In genomic region chr12:109625131-109625559, GRCh38 we compare ENCODE assay signal across 10 cellular contexts. TPM values are rescaled to one million over a fixed set of nuclear protein-coding genes. Genes with fewer than 3 reads are reported as not detected.
DNase-seq lines count a peak whose midpoint lies in the region; ATAC-seq and TF ChIP-seq lines count a peak whose summit lies in the region.
"Had no signal": no experiment of that assay in that cellular context is flagged by ENCODE, and none has a peak within 500 bp of the region (broad histone marks: within the 10 kb centered on the region; RNA-seq: fewer than 3 reads in every experiment).

No MANE protein-coding gene starts in this region.

- no peaks in the 10 kb centered on the region for H3K9me2 ChIP-seq in SK-N-SH

- H3K9me3 ChIP-seq in SK-N-SH (no peaks in the 10 kb centered on the region), stomach (no peaks in the 10 kb centered on the region)

- DNase-seq in EL (peak; percentile 63), SK-N-SH (peak; percentile 85), fibroblast of peridontal ligament (ENCODE audit: extremely low read depth) (peak; percentile 6), nucleus accumbens (lab: John Stamatoyannopoulos, UW) (peak in 54 of 56 donors; percentile 45 to 98 (median 88)), stomach (no peak), HT-29 (ENCODE audit: low spot score) (no peak)
- no peak for DNase-seq in activated CD4-positive, alpha-beta T cell treated with anti-CD3 and anti-CD28 coated beads, Interleukin-2, amount 10 ng/mL, durations not matched to agents 24 days and 14 days
- DNase-seq: naive thymus-derived CD4-positive, alpha-beta T cell; NCI-H1092 treated with DMSO at 0.1 percent for 48 hours had no signal

- H3K4me2 ChIP-seq in SK-N-SH, result no peak overlapping the region

- ATAC-seq in GM19351 (IDR thresholded peaks at IDR 0.05; ENCODE audit: unreplicated experiment), result no peak
- ATAC-seq: naive thymus-derived CD4-positive, alpha-beta T cell had no signal

- CTCF ChIA-PET in SK-N-SH (lab: Yijun Ruan, JAX), result interaction anchor here (1.0 to 1.9 kb wide), 4 partner anchors 16 to 150 kb away, joined by 3 to 5 read pairs (median 4); no protein-coding TSS in a partner anchor

- no peaks in the 10 kb centered on the region for H3K9me3 Mint-ChIP-seq in activated CD4-positive, alpha-beta T cell treated with anti-CD3 and anti-CD28 coated beads, Interleukin-2, amount 10 ng/mL, durations not matched to agents 24 days and 14 days
- H3K9me3 Mint-ChIP-seq: naive thymus-derived CD4-positive, alpha-beta T cell had no signal

- intact Hi-C loops in stomach (cut with DNase I; ENCODE audit: low total_unique reads), result no loop called here
- intact Hi-C loops in activated CD4-positive, alpha-beta T cell treated with anti-CD3 and anti-CD28 coated beads, Interleukin-2, amount 10 ng/mL, durations not matched to agents 24 days and 14 days (cut with micrococcal nuclease), result no loop called here

- H3K4me3 ChIP-seq in SK-N-SH (ENCODE audit: low read depth in 2 of 2, low read length in 1 of 2) (no peak overlapping the region), stomach (no peak overlapping the region)

- 10% methylated on average over 5 of the region's 6 CpGs for WGBS in SK-N-SH (ENCODE audit: low lambda C conversion rate)
- WGBS in stomach, 5 donors, result 73 to 80% (median 76%) methylated on average over 5 to 6 of the region's 6 CpGs

- no peak overlapping the region for H3K4me3 Mint-ChIP-seq in activated CD4-positive, alpha-beta T cell treated with anti-CD3 and anti-CD28 coated beads, Interleukin-2, amount 10 ng/mL, durations not matched to agents 24 days and 14 days
- H3K4me3 Mint-ChIP-seq: naive thymus-derived CD4-positive, alpha-beta T cell had no signal

- H3K27ac ChIP-seq in SK-N-SH (ENCODE audit: low read depth in 2 of 2, low read length in 1 of 2), result peak overlapping the region in 1 of 2 experiments; percentile 75; a peak in 2 of 4 replicates
- H3K27ac ChIP-seq in stomach, result no peak overlapping the region

- no peaks in the 10 kb centered on the region for H4K20me1 ChIP-seq in SK-N-SH (ENCODE audit: insufficient read depth)

- no peak for TF ChIP-seq POLR2A in stomach (IDR thresholded peaks at IDR 0.05)

- POLR2A ChIA-PET in SK-N-SH (lab: Yijun Ruan, JAX), result no interaction called here

- no peaks in the 10 kb centered on the region for H3K36me3 ChIP-seq in SK-N-SH (replicated peaks in 1 of 2; ENCODE audit: control insufficient read depth in 1 of 2, insufficient read depth in 2 of 2, low read length in 1 of 2)
- no peaks in the 10 kb centered on the region for H3K36me3 ChIP-seq in stomach

- H3K9ac ChIP-seq in SK-N-SH, result no peak overlapping the region

- peaks cover 12% of the 10 kb centered on the region; the same call in 1 of the 2 replicates for H3K27me3 ChIP-seq in SK-N-SH (ENCODE audit: insufficient read depth)
- H3K27me3 ChIP-seq in stomach, result peaks cover 0 to 78% (median 8%) of the 10 kb centered on the region in 3 donors

- no peaks in the 10 kb centered on the region for H3K79me2 ChIP-seq in SK-N-SH (ENCODE audit: insufficient read depth)

- H3K27ac Mint-ChIP-seq in activated CD4-positive, alpha-beta T cell treated with anti-CD3 and anti-CD28 coated beads, Interleukin-2, amount 10 ng/mL, durations not matched to agents 24 days and 14 days, result no peak overlapping the region

- TF ChIP-seq CTCF in SK-N-SH (IDR thresholded peaks at IDR 0.05) (peak; percentile 27; the same call in 1 of the 2 replicates), stomach (IDR thresholded peaks at IDR 0.05) (no peak)

- TF ChIP-seq EP300 in SK-N-SH (IDR thresholded peaks at IDR 0.05; ENCODE audit: borderline replicate concordance in 1 of 2, low read depth in 1 of 2, low read length in 1 of 2) (peak in 1 of 2 experiments; percentile 89; a peak in 2 of 4 replicates), stomach (IDR thresholded peaks at IDR 0.05) (no peak)

- no peaks in the 10 kb centered on the region for H3F3A ChIP-seq in SK-N-SH (replicated peaks; ENCODE audit: insufficient read depth)

- H2AFZ ChIP-seq in SK-N-SH (ENCODE audit: low read depth), result no peak overlapping the region

- peaks cover 20% of the 10 kb centered on the region for H3K27me3 Mint-ChIP-seq in activated CD4-positive, alpha-beta T cell treated with anti-CD3 and anti-CD28 coated beads, Interleukin-2, amount 10 ng/mL, durations not matched to agents 24 days and 14 days

- peaks cover 0 to 60% of the 10 kb centered on the region in 2 experiments; a peak in 3 of 4 replicates for H3K4me1 ChIP-seq in SK-N-SH (ENCODE audit: control insufficient read depth in 1 of 2, insufficient read depth in 2 of 2, low read depth in 1 of 2, low read length in 1 of 2)
- peaks cover 0 to 9% (median 7%) of the 10 kb centered on the region in 4 donors for H3K4me1 ChIP-seq in stomach

- TF ChIP-seq RAD21 in SK-N-SH (IDR thresholded peaks at IDR 0.05; ENCODE audit: low read length), result peak; percentile 36; the same call in 1 of the 2 replicates

- no peaks in the 10 kb centered on the region for H3K4me1 Mint-ChIP-seq in activated CD4-positive, alpha-beta T cell treated with anti-CD3 and anti-CD28 coated beads, Interleukin-2, amount 10 ng/mL, durations not matched to agents 24 days and 14 days

- H3K36me3 Mint-ChIP-seq in activated CD4-positive, alpha-beta T cell treated with anti-CD3 and anti-CD28 coated beads, Interleukin-2, amount 10 ng/mL, durations not matched to agents 24 days and 14 days (ENCODE audit: low read depth), result no peaks in the 10 kb centered on the region

TF ChIP-seq in SK-N-SH, 30 proteins besides CTCF, POLR2A, EP300 and RAD21:
- no peak for TF ChIP-seq RXRA (IDR thresholded peaks at IDR 0.05; ENCODE audit: borderline replicate concordance, low read depth)
- TF ChIP-seq USF1 (IDR thresholded peaks at IDR 0.05; ENCODE audit: borderline replicate concordance, low read depth), result no peak
- TF ChIP-seq FOXJ3 (CRISPR knock-in tag; IDR thresholded peaks at IDR 0.05), result peak; percentile 90
- TF ChIP-seq TCF12 (IDR thresholded peaks at IDR 0.05), result peak; percentile 24; the same call in 1 of the 2 replicates
- TF ChIP-seq NRF1 (IDR thresholded peaks at IDR 0.05; ENCODE audit: low read depth, low read length), result no peak
- TF ChIP-seq GATA2 (CRISPR knock-in tag; IDR thresholded peaks at IDR 0.05), result peak; percentile 85
- peak; percentile 69 for TF ChIP-seq CHD2 (IDR thresholded peaks at IDR 0.05; ENCODE audit: low read length, partially characterized antibody)
- no peak; the same call in 1 of the 2 replicates for TF ChIP-seq MXI1 (IDR thresholded peaks at IDR 0.05; ENCODE audit: low read depth, low read length)
- no peak for TF ChIP-seq POLR2AphosphoS5 (IDR thresholded peaks at IDR 0.05; ENCODE audit: low read depth, low read length)
- no peak for TF ChIP-seq TAF1 (IDR thresholded peaks at IDR 0.05; ENCODE audit: borderline replicate concordance, low read depth, low read length)
- TF ChIP-seq SMC3 (IDR thresholded peaks at IDR 0.05; ENCODE audit: low read depth, low read length), result peak; percentile 17; the same call in 1 of the 2 replicates
- TF ChIP-seq RCOR1 (IDR thresholded peaks at IDR 0.05; ENCODE audit: low read length), result peak; percentile 75
TF ChIP-seq in SK-N-SH: peak in this region for 6.

RNA-seq across cellular contexts. Expression of gene MVK, which starts 51.6 kb away (rescaled TPM):
- polyA plus RNA-seq in SK-N-SH (2012; rRNA removed) (6.3 and 7.0 TPM in 2 replicates), stomach (10 to 100 TPM; 16.7 to 22.8 (median 18.0) TPM)
- polyA plus RNA-seq in SK-N-SH (2012; cell fraction: cytosol; rRNA removed), result 2.8 and 5.3 TPM in 2 replicates
- polyA plus RNA-seq in SK-N-SH (2012; cell fraction: nucleus; rRNA removed), result 9.3 and 10.3 TPM in 2 replicates
- total RNA-seq in stomach, result 10 to 100 TPM in 3 of 5 donors, 1 to 10 TPM in 2; 1.2 to 16.7 (median 10.7) TPM
- total RNA-seq in activated CD4-positive, alpha-beta T cell treated with anti-CD3 and anti-CD28 coated beads, Interleukin-2, amount 10 ng/mL, durations not matched to agents 24 days and 14 days, result 20.7 and 21.5 TPM in 2 replicates
- 69.0 and 69.9 TPM in 2 replicates for total RNA-seq in HT-29 (2014; rRNA removed; shearing (Covaris generic))

RNA-seq across cellular contexts. Expression of gene MMAB, which starts 51.8 kb away (rescaled TPM):
- 14.8 and 15.9 TPM in 2 replicates for polyA plus RNA-seq in SK-N-SH (2012; rRNA removed)
- polyA plus RNA-seq in SK-N-SH (2012; cell fraction: cytosol; rRNA removed), result 11.7 and 14.3 TPM in 2 replicates
- 18.6 and 20.3 TPM in 2 replicates for polyA plus RNA-seq in SK-N-SH (2012; cell fraction: nucleus; rRNA removed)
- total RNA-seq in stomach, result 10 to 100 TPM in 3 of 5 donors, 1 to 10 TPM in 2; 6.2 to 71.2 (median 13.6) TPM
- polyA plus RNA-seq in stomach, result 10 to 100 TPM; 44.1 to 51.8 (median 47.4) TPM
- total RNA-seq in activated CD4-positive, alpha-beta T cell treated with anti-CD3 and anti-CD28 coated beads, Interleukin-2, amount 10 ng/mL, durations not matched to agents 24 days and 14 days, result 44.3 and 45.8 TPM in 2 replicates
- total RNA-seq in HT-29 (2014; rRNA removed; shearing (Covaris generic)), result 82.5 and 83.5 TPM in 2 replicates

Comparison
In these comparisons a context has a peak if more than half of its experiments do, and no peak if none do; other contexts are left out.
1. DNase-seq: peak in EL (single experiment), SK-N-SH (single experiment), fibroblast of peridontal ligament (single experiment) and nucleus accumbens (54 of 56); none in stomach (single experiment), activated CD4-positive, alpha-beta T cell treated with anti-CD3 and anti-CD28 coated beads, Interleukin-2, amount 10 ng/mL, durations not matched to agents 24 days and 14 days (single experiment) and HT-29 (single experiment).